Comparison of ENCODE assay signal across 8 cellular contexts in genomic region chr2:158457826-158458616, GRCh38. TPM values are rescaled to one million over a fixed set of nuclear protein-coding genes. Genes with fewer than 3 reads are reported as not detected.
DNase-seq lines count a peak whose midpoint lies in the region; ATAC-seq lines count a peak whose summit lies in the region.

No MANE protein-coding gene starts in this region.

- no peaks in the 10 kb centered on the region for H3K9me3 Mint-ChIP-seq in stimulated activated naive CD8-positive, alpha-beta T cell treated with anti-CD3 and anti-CD28 coated beads, Interleukin-15, amount 100 ng/mL, for 72 hours

- H3K27ac Mint-ChIP-seq in stimulated activated naive CD8-positive, alpha-beta T cell treated with anti-CD3 and anti-CD28 coated beads, Interleukin-15, amount 100 ng/mL, for 72 hours, result peak overlapping the region; percentile 72 to 94

- H3K27me3 Mint-ChIP-seq in stimulated activated naive CD8-positive, alpha-beta T cell treated with anti-CD3 and anti-CD28 coated beads, Interleukin-15, amount 100 ng/mL, for 72 hours, result peaks cover 21% of the 10 kb centered on the region

- H3K4me1 Mint-ChIP-seq in stimulated activated naive CD8-positive, alpha-beta T cell treated with anti-CD3 and anti-CD28 coated beads, Interleukin-15, amount 100 ng/mL, for 72 hours, result peaks cover 35% of the 10 kb centered on the region

- ATAC-seq in GM18519 (IDR thresholded peaks at IDR 0.05; ENCODE audit: low FRiP score, unreplicated experiment), result peak; percentile 36
- ATAC-seq in HG03064 (IDR thresholded peaks at IDR 0.05; ENCODE audit: low read depth, unreplicated experiment), result peak; percentile 49
- peak; percentile 68 for ATAC-seq in stimulated activated naive CD8-positive, alpha-beta T cell treated with anti-CD3 and anti-CD28 coated beads, Interleukin-15, amount 100 ng/mL, for 72 hours

- DNase-seq in Ammon's horn (ENCODE audit: low spot score), result peak; percentile 69
- DNase-seq in NCI-H526 treated with DMSO at 0.1 percent for 48 hours (lab: John Stamatoyannopoulos, UW), result peak; percentile 68
- peak; percentile 52 for DNase-seq in activated T-cell treated with anti-CD3 and anti-CD28 coated beads for 48 hours (ENCODE audit: low read depth)
- DNase-seq in fibroblast of gingiva (ENCODE audit: low read depth), result peak; percentile 52
- DNase-seq in myocyte (ENCODE audit: low read depth), result peak; percentile 72
- peak; percentile 59 to 64 for DNase-seq in stimulated activated naive CD8-positive, alpha-beta T cell treated with anti-CD3 and anti-CD28 coated beads, Interleukin-15, amount 100 ng/mL, for 72 hours

- peak overlapping the region; percentile 90 for H3K4me3 Mint-ChIP-seq in stimulated activated naive CD8-positive, alpha-beta T cell treated with anti-CD3 and anti-CD28 coated beads, Interleukin-15, amount 100 ng/mL, for 72 hours

RNA-seq across cellular contexts. Expression of gene PKP4, which starts 1.3 kb away (rescaled TPM):
- total RNA-seq in myocyte, result 31.4 and 35.7 TPM in 2 replicates
- polyA plus RNA-seq in myocyte (2012), result 32.0 TPM

RNA-seq across cellular contexts. Expression of gene CCDC148, which starts 1.5 kb away (rescaled TPM):
- total RNA-seq in myocyte, result 0.26 and 0.29 TPM in 2 replicates
- polyA plus RNA-seq in myocyte (2012), result 1.2 TPM

Comparison
In these comparisons a context has a peak if more than half of its experiments do, and no peak if none do; other contexts are left out.
1. Peak in every context shown above with its lines: DNase-seq and ATAC-seq.